In the genomic region with DNA sequence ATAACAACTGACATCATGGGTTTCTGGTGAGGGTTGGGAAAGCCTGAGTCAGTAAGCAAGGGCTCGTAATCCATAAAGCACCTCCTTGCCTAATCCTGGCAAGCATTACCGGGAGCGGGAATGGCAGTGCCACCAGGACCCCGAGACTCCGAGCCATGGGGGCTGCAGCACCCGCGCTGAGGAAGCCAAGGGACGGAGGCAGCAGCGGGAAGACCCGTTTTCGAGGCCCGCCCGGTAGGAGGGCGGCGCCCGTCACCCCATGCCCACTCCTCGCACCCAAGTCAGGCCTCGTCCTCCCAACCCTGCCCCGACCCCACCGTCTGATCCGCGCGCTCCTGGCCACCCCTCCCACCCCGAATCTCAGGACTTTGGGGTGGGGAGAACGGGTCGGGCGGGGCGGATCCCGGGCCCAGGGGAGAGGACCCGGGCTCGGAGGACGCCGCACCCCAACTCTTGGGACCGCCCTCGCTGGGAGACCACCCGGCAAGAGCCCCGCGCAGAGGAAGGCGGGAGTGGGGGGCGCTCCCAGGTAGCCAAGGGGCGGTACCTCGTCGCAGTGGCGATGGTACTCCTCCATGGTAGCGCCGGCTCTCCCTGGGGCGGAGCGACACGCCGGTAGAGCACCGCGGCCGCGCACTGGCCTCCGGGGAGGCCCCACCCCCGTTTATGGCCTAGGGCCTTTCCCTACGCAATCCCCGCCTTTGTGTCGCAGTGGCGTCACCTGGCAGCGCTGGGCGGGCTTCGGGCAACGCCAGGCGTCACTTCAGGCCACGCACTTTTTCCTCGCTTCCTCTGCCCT, we compare ENCODE assay signal across 1 cellular context.
A peak's percentile ranks its signal among the peaks of the same experiment; 100 is the strongest.
TF ChIP-seq lines count a peak whose summit lies in the region.

Gene DYNLT3, minus strand, starts transcription at position 638 of the 799 bp plus-strand sequence. Its CDS starts 61 bp downstream, at position 577.

TF ChIP-seq in HepG2, 621 proteins besides CTCF, POLR2A, EP300 and RAD21 (continued from another document and continues in another):
- TF ChIP-seq PHF8 (CRISPR knock-in tag; IDR thresholded peaks at IDR 0.05) = peak; percentile 65
- peak; percentile 91 for TF ChIP-seq ZFX (CRISPR knock-in tag; IDR thresholded peaks at IDR 0.05; ENCODE audit: low read depth)
- TF ChIP-seq RBM22 (optimal IDR thresholded peaks at IDR 0.05; ENCODE audit: low read length) = no peak
- no peak for TF ChIP-seq ZBTB1 (CRISPR knock-in tag; IDR thresholded peaks at IDR 0.05; ENCODE audit: borderline replicate concordance)
- TF ChIP-seq MYC (CRISPR knock-in tag; IDR thresholded peaks at IDR 0.05; ENCODE audit: borderline replicate concordance) = peak; percentile 21; the same call in 1 of the 2 replicates
- TF ChIP-seq ZFP36L2 (CRISPR knock-in tag; IDR thresholded peaks at IDR 0.05) = no peak
- no peak for TF ChIP-seq ZFP41 (CRISPR knock-in tag; IDR thresholded peaks at IDR 0.05; ENCODE audit: borderline replicate concordance)
- no peak for TF ChIP-seq PCBP1 (IDR thresholded peaks at IDR 0.05; ENCODE audit: borderline replicate concordance, low read depth, low read length)
- no peak for TF ChIP-seq RARA (CRISPR knock-in tag; IDR thresholded peaks at IDR 0.05)
- no peak for TF ChIP-seq KDM5A (IDR thresholded peaks at IDR 0.05; ENCODE audit: borderline replicate concordance, low read length)
- TF ChIP-seq SP5 (CRISPR knock-in tag; IDR thresholded peaks at IDR 0.05; ENCODE audit: borderline replicate concordance, low read depth) = 0 out of 2 replicates have a peak, but pooled peaks have one; percentile 17
- TF ChIP-seq SP4 (CRISPR knock-in tag; IDR thresholded peaks at IDR 0.05) = peak; percentile 72
- TF ChIP-seq MEIS2 (CRISPR knock-in tag; IDR thresholded peaks at IDR 0.05) = no peak
- no peak for TF ChIP-seq CCAR2 (optimal IDR thresholded peaks at IDR 0.05; ENCODE audit: low read depth, low read length)
- no peak for TF ChIP-seq HOXD1 (CRISPR knock-in tag; IDR thresholded peaks at IDR 0.05)
- no peak for TF ChIP-seq ZNF646 (CRISPR knock-in tag; IDR thresholded peaks at IDR 0.05)
- TF ChIP-seq MEF2D (CRISPR knock-in tag; IDR thresholded peaks at IDR 0.05) = no peak
- TF ChIP-seq GABPA (IDR thresholded peaks at IDR 0.05; ENCODE audit: low read depth, low read length) = no peak
- peak; percentile 10; the same call in 1 of the 2 replicates for TF ChIP-seq GABPA (CRISPR knock-in tag; IDR thresholded peaks at IDR 0.05; ENCODE audit: low read depth)
- no peak for TF ChIP-seq MAZ (IDR thresholded peaks at IDR 0.05; ENCODE audit: borderline replicate concordance, low read depth, low read length)
- peak; percentile 74 for TF ChIP-seq MAZ (CRISPR knock-in tag; IDR thresholded peaks at IDR 0.05; ENCODE audit: low read depth)
- no peak for TF ChIP-seq JARID2 (CRISPR knock-in tag; IDR thresholded peaks at IDR 0.05; ENCODE audit: insufficient replicate concordance)
- no peak for TF ChIP-seq ZMYM3 (CRISPR knock-in tag; IDR thresholded peaks at IDR 0.05)
- peak; percentile 40; the same call in 1 of the 2 replicates for TF ChIP-seq THAP11 (CRISPR knock-in tag; IDR thresholded peaks at IDR 0.05)
- TF ChIP-seq ZNF670 (CRISPR knock-in tag; IDR thresholded peaks at IDR 0.05; ENCODE audit: borderline replicate concordance) = no peak
- no peak for TF ChIP-seq ZNF607 (CRISPR knock-in tag; IDR thresholded peaks at IDR 0.05; ENCODE audit: borderline replicate concordance)
- TF ChIP-seq FOXP1 (IDR thresholded peaks at IDR 0.05) = no peak
- no peak for TF ChIP-seq FOXP1 (CRISPR knock-in tag; IDR thresholded peaks at IDR 0.05)
- no peak for TF ChIP-seq SMC3 (IDR thresholded peaks at IDR 0.05; ENCODE audit: low read length)
- TF ChIP-seq KDM3A (CRISPR knock-in tag; IDR thresholded peaks at IDR 0.05; ENCODE audit: low read depth) = no peak
- no peak for TF ChIP-seq PHF5A (CRISPR knock-in tag; IDR thresholded peaks at IDR 0.05; ENCODE audit: low read depth, unreplicated experiment)
- no peak for TF ChIP-seq ZNF503 (CRISPR knock-in tag; IDR thresholded peaks at IDR 0.05)
- TF ChIP-seq CREB1 (IDR thresholded peaks at IDR 0.05) = peak; percentile 62
- TF ChIP-seq CREB1 (CRISPR knock-in tag; IDR thresholded peaks at IDR 0.05) = peak; percentile 67
- TF ChIP-seq SMYD3 (CRISPR knock-in tag; IDR thresholded peaks at IDR 0.05) = no peak
- TF ChIP-seq ZNF317 (CRISPR knock-in tag; IDR thresholded peaks at IDR 0.05) = no peak
- TF ChIP-seq ZHX2 (IDR thresholded peaks at IDR 0.05; ENCODE audit: low read depth) = peak; percentile 71; the same call in 1 of the 2 replicates
- no peak for TF ChIP-seq ZHX2 (CRISPR knock-in tag; IDR thresholded peaks at IDR 0.05; ENCODE audit: borderline replicate concordance)
- TF ChIP-seq ADNP (CRISPR knock-in tag; IDR thresholded peaks at IDR 0.05) = no peak
- no peak for TF ChIP-seq ZNF33B (CRISPR knock-in tag; IDR thresholded peaks at IDR 0.05)
- TF ChIP-seq PBX3 (CRISPR knock-in tag; IDR thresholded peaks at IDR 0.05; ENCODE audit: borderline replicate concordance) = no peak
- TF ChIP-seq ZNF264 (CRISPR knock-in tag; IDR thresholded peaks at IDR 0.05) = 0 out of 2 replicates have a peak, but pooled peaks have one; percentile 61
- TF ChIP-seq ZBTB46 (CRISPR knock-in tag; IDR thresholded peaks at IDR 0.05; ENCODE audit: borderline replicate concordance) = no peak
- no peak for TF ChIP-seq ZNF83 (CRISPR knock-in tag; IDR thresholded peaks at IDR 0.05; ENCODE audit: borderline replicate concordance)
- 0 out of 2 replicates have a peak, but pooled peaks have one; percentile 44 for TF ChIP-seq ZSCAN31 (CRISPR knock-in tag; IDR thresholded peaks at IDR 0.05; ENCODE audit: low read depth)
- no peak for TF ChIP-seq KLF15 (CRISPR knock-in tag; IDR thresholded peaks at IDR 0.05; ENCODE audit: borderline replicate concordance)
- TF ChIP-seq E2F5 (CRISPR knock-in tag; conservative IDR thresholded peaks at IDR 0.05) = no peak
